21 cellular contexts compared by ENCODE assay signal in genomic region chr7:101545441-101546190, GRCh38.
"Had no signal": no experiment of that assay in that cellular context is flagged by ENCODE, and none has a peak within 500 bp of the region (broad histone marks: within the 10 kb centered on the region; RNA-seq: fewer than 3 reads in every experiment).

No MANE protein-coding gene starts in this region.

- H3K9me3 Mint-ChIP-seq: activated B cell treated with CpG ODN at 0.5 μM for 24 hours; activated CD4-positive, alpha-beta memory T cell treated with anti-CD3 and anti-CD28 coated beads for 36 hours; activated CD4-positive, alpha-beta T cell treated with anti-CD3 and anti-CD28 coated beads, Interleukin-2, amount 10 ng/mL, durations not matched to agents 24 days and 14 days; activated naive CD8-positive, alpha-beta T cell treated with anti-CD3 and anti-CD28 coated beads for 36 hours; activated T-cell treated with anti-CD3 and anti-CD28 coated beads, Interleukin-2, amount 50 U/mL, for 4 hours had no signal

- H3K4me3 ChIP-seq: Peyer's patch had no signal

- H3K4me1 ChIP-seq: Peyer's patch had no signal

- H3K36me3 Mint-ChIP-seq: activated CD4-positive, alpha-beta memory T cell treated with anti-CD3 and anti-CD28 coated beads for 36 hours; activated naive CD8-positive, alpha-beta T cell treated with anti-CD3 and anti-CD28 coated beads for 36 hours had no signal

- H3K4me3 Mint-ChIP-seq: activated B cell treated with CpG ODN at 0.5 μM for 24 hours; activated CD4-positive, alpha-beta memory T cell treated with anti-CD3 and anti-CD28 coated beads for 36 hours; activated CD4-positive, alpha-beta T cell treated with anti-CD3 and anti-CD28 coated beads, Interleukin-2, amount 10 ng/mL, durations not matched to agents 24 days and 14 days; activated naive CD8-positive, alpha-beta T cell treated with anti-CD3 and anti-CD28 coated beads for 36 hours; activated T-cell treated with anti-CD3 and anti-CD28 coated beads, Interleukin-2, amount 50 U/mL, for 4 hours; T-helper 17 cell had no signal

- ATAC-seq: activated T-cell treated with anti-CD3 and anti-CD28 coated beads, Interleukin-2, amount 50 U/mL, for 4 hours; T-helper 17 cell had no signal

- H3K4me1 Mint-ChIP-seq: activated B cell treated with CpG ODN at 0.5 μM for 24 hours; activated CD4-positive, alpha-beta T cell treated with anti-CD3 and anti-CD28 coated beads, Interleukin-2, amount 10 ng/mL, durations not matched to agents 24 days and 14 days had no signal

- DNase-seq: activated B cell treated with CpG ODN at 0.5 μM for 24 hours; activated CD4-positive, alpha-beta memory T cell treated with anti-CD3 and anti-CD28 coated beads for 36 hours; activated CD4-positive, alpha-beta T cell treated with anti-CD3 and anti-CD28 coated beads for 1 hour; activated CD4-positive, alpha-beta T cell treated with anti-CD3 and anti-CD28 coated beads, Interleukin-2, amount 10 ng/mL, durations not matched to agents 24 days and 14 days; activated CD8-positive, alpha-beta memory T cell treated with anti-CD3 and anti-CD28 coated beads for 24 hours; activated naive CD4-positive, alpha-beta T cell treated with Interleukin-2 at 50 U/mL for 16 hours; activated naive CD8-positive, alpha-beta T cell treated with anti-CD3 and anti-CD28 coated beads for 36 hours; activated T-cell treated with anti-CD3 and anti-CD28 coated beads, Interleukin-2, amount 50 U/mL, for 4 hours; Kasumi-1; KBM-7; NCI-H1105 treated with DMSO at 0.1 percent for 48 hours; NCI-H1436 treated with DMSO at 0.1 percent for 48 hours; NCI-H187; NCI-H2081 treated with DMSO at 0.1 percent for 48 hours; NCI-H446; NCI-H524; SHP77 treated with DMSO at 0.1 percent for 48 hours; T-helper 17 cell; T-helper 9 cell had no signal

- H3K9me3 ChIP-seq: Peyer's patch had no signal

- H3K27me3 Mint-ChIP-seq: activated CD4-positive, alpha-beta memory T cell treated with anti-CD3 and anti-CD28 coated beads for 36 hours; activated CD4-positive, alpha-beta T cell treated with anti-CD3 and anti-CD28 coated beads, Interleukin-2, amount 10 ng/mL, durations not matched to agents 24 days and 14 days had no signal

- H3K36me3 ChIP-seq: Peyer's patch had no signal

- H3K27ac Mint-ChIP-seq: activated B cell treated with CpG ODN at 0.5 μM for 24 hours; activated CD4-positive, alpha-beta memory T cell treated with anti-CD3 and anti-CD28 coated beads for 36 hours; activated CD4-positive, alpha-beta T cell treated with anti-CD3 and anti-CD28 coated beads, Interleukin-2, amount 10 ng/mL, durations not matched to agents 24 days and 14 days; activated naive CD8-positive, alpha-beta T cell treated with anti-CD3 and anti-CD28 coated beads for 36 hours; T-helper 17 cell had no signal

- H3K27me3 ChIP-seq: Peyer's patch had no signal

- H3K27ac ChIP-seq: Peyer's patch, RWPE1 had no signal
